In the genomic region with DNA sequence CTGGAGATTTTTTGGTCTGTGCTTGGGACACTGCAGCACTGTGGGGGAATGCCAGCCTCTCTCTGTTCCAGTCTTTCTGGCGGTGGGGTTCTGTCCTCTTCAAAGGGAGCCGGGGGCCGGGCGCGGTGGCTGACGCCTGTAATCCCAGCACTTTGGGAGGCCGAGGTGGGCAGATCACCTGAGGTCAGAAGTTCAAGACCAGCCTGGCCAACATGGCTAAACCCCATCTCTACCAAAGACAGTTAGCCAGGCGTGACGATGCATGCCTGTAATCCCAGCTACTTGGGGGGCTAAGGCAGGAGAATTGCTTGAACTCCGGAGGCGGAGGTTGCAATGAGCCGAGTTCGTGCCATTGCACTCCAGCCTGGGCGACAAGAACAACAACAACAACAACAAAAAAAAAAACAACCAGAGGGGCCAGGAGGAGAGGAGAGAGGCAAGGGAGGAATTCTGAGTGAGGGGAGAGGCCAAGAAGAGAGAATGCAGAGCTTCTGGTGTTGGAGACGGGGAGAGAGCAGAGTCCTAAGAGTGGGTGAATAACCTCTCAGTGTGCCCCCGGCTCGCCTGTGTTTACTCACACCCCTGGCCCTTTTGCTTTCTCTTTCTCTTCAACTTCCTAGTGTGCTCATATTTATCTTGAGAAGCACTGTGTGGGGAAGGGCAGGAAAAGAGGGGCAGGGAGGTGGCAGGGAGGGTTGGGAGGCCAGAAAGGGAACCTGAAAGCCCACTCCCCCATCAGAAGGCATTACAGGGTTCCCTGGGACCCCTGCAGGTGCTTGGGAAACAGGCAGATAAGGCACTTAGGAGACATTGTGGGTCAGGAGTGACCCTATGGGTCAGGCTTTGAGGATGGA, we compare ENCODE assay signal across 8 cellular contexts. TPM values are rescaled to one million over a fixed set of nuclear protein-coding genes. Genes with fewer than 3 reads are reported as not detected.
DNase-seq lines count a peak whose midpoint lies in the region; ATAC-seq and TF ChIP-seq lines count a peak whose summit lies in the region.

No MANE protein-coding gene starts in this region.

- peak overlapping the region; percentile 99 for H3K4me2 ChIP-seq in BLaER1
- peak overlapping the region; percentile 93 for H3K4me2 ChIP-seq in MM.1S (ENCODE audit: low read depth, low read length)
- H3K4me2 ChIP-seq in SK-N-SH, result no peak overlapping the region

- H3K27ac Mint-ChIP-seq in activated naive CD8-positive, alpha-beta T cell, result peak overlapping the region; percentile 98

- POLR2A ChIA-PET in SK-N-SH (lab: Yijun Ruan, JAX), result no interaction called here

- peaks cover 61% of the 10 kb centered on the region for H3K4me1 ChIP-seq in BLaER1
- peaks cover 21% of the 10 kb centered on the region for H3K4me1 ChIP-seq in MM.1S (ENCODE audit: low read length)
- peaks cover 21% of the 10 kb centered on the region for H3K4me1 ChIP-seq in mesodermal cell (ENCODE audit: control insufficient read depth, insufficient read depth, low read length, poor library complexity, severe bottlenecking)
- peaks cover 0 to 4% of the 10 kb centered on the region in 2 experiments; a peak in 1 of 4 replicates for H3K4me1 ChIP-seq in SK-N-SH (ENCODE audit: control insufficient read depth in 1 of 2, insufficient read depth in 2 of 2, low read depth in 1 of 2, low read length in 1 of 2)

- TF ChIP-seq CTCF in MM.1S (IDR thresholded peaks at IDR 0.05; ENCODE audit: low read length) (no peak), SK-N-SH (IDR thresholded peaks at IDR 0.05) (no peak)

- H3K27me3 ChIP-seq in BLaER1 (no peaks in the 10 kb centered on the region), MM.1S (replicated peaks; ENCODE audit: insufficient read depth, low read length) (no peaks in the 10 kb centered on the region), SK-N-SH (ENCODE audit: insufficient read depth) (no peaks in the 10 kb centered on the region)

- H3K4me3 Mint-ChIP-seq in activated naive CD8-positive, alpha-beta T cell, result peak overlapping the region; percentile 100

- H3K36me3 ChIP-seq in BLaER1, result no peaks in the 10 kb centered on the region; the same call in 1 of the 2 replicates
- H3K36me3 ChIP-seq in MM.1S (replicated peaks; ENCODE audit: insufficient read depth, low read length), result no peaks in the 10 kb centered on the region
- H3K36me3 ChIP-seq in mesodermal cell (ENCODE audit: control insufficient read depth, insufficient read depth, low read length), result peaks cover 4% of the 10 kb centered on the region
- H3K36me3 ChIP-seq in SK-N-SH (replicated peaks in 1 of 2; ENCODE audit: control insufficient read depth in 1 of 2, insufficient read depth in 2 of 2, low read length in 1 of 2), result peaks cover 0 to 7% of the 10 kb centered on the region in 2 experiments

- CTCF ChIA-PET in SK-N-SH (lab: Yijun Ruan, JAX), result interaction anchor here (1.3 to 9.1 kb wide), 2 partner anchors 17 to 47 kb away, joined by 4 to 64 read pairs; partner anchors contain the start of gene PKN3

- H3K9ac ChIP-seq in BLaER1 (peak overlapping the region; percentile 94), MM.1S (ENCODE audit: low read length) (peak overlapping the region; percentile 91), SK-N-SH (no peak overlapping the region)

- TF ChIP-seq RAD21 in SK-N-SH (IDR thresholded peaks at IDR 0.05; ENCODE audit: low read length), result no peak

- H3K27ac ChIP-seq in BLaER1 (peak overlapping the region; percentile 92), MM.1S (ENCODE audit: low read length) (peak overlapping the region; percentile 86), mesodermal cell (ENCODE audit: low read depth, low read length, severe bottlenecking) (no peak overlapping the region), SK-N-SH (ENCODE audit: low read depth in 2 of 2, low read length in 1 of 2) (no peak overlapping the region)

- 0 out of 2 replicates have a peak overlapping the region, but pooled peaks have one; percentile 5 for H2AFZ ChIP-seq in MM.1S (ENCODE audit: low read length)
- no peak overlapping the region; the same call in 1 of the 2 replicates for H2AFZ ChIP-seq in SK-N-SH (ENCODE audit: low read depth)

- no peaks in the 10 kb centered on the region for H3K9me3 Mint-ChIP-seq in activated naive CD8-positive, alpha-beta T cell (ENCODE audit: low read depth)

- H3K4me3 ChIP-seq in BLaER1 (peak overlapping the region; percentile 88), MM.1S (ENCODE audit: low read length) (peak overlapping the region; percentile 85), mesodermal cell (ENCODE audit: extremely low read depth, insufficient read depth, low read length, poor library complexity, severe bottlenecking) (peak overlapping the region; percentile 8), SK-N-SH (ENCODE audit: low read depth in 2 of 2, low read length in 1 of 2) (no peak overlapping the region)

- H3K9me2 ChIP-seq in MM.1S (replicated peaks; ENCODE audit: insufficient read depth, low read length), result no peaks in the 10 kb centered on the region
- no peaks in the 10 kb centered on the region for H3K9me2 ChIP-seq in SK-N-SH

- peaks cover 10% of the 10 kb centered on the region for H4K20me1 ChIP-seq in BLaER1
- peaks cover 8% of the 10 kb centered on the region; the same call in 1 of the 2 replicates for H4K20me1 ChIP-seq in MM.1S (ENCODE audit: insufficient read depth, low read length)
- peaks cover 8% of the 10 kb centered on the region for H4K20me1 ChIP-seq in SK-N-SH (ENCODE audit: insufficient read depth)

- peaks cover 8% of the 10 kb centered on the region for H3K36me3 Mint-ChIP-seq in activated naive CD8-positive, alpha-beta T cell

- ATAC-seq in GM19463 (IDR thresholded peaks at IDR 0.05; ENCODE audit: unreplicated experiment) (no peak), HG03565 (IDR thresholded peaks at IDR 0.05; ENCODE audit: unreplicated experiment) (no peak)

- H3K9me3 ChIP-seq in BLaER1 (no peaks in the 10 kb centered on the region), MM.1S (replicated peaks; ENCODE audit: insufficient read depth, low read length) (no peaks in the 10 kb centered on the region), mesodermal cell (ENCODE audit: control insufficient read depth, low read length) (no peaks in the 10 kb centered on the region), SK-N-SH (no peaks in the 10 kb centered on the region)

- WGBS in mesodermal cell (ENCODE audit: insufficient coverage in 2 of 2), 2 experiments, result 52 to 57% methylated on average over 8 to 10 of the region's 17 CpGs
- 81% methylated on average over 11 of the region's 17 CpGs for WGBS in SK-N-SH (ENCODE audit: low lambda C conversion rate)

- DNase-seq in MM.1S (peak; percentile 70), NCI-H1930 (lab: John Stamatoyannopoulos, UW) (no peak), SK-N-SH (no peak)

- H3K4me1 Mint-ChIP-seq in activated naive CD8-positive, alpha-beta T cell (ENCODE audit: low read depth), result peaks cover 54% of the 10 kb centered on the region

- H3K79me2 ChIP-seq in MM.1S (ENCODE audit: low read length) (peaks cover 71% of the 10 kb centered on the region), SK-N-SH (ENCODE audit: insufficient read depth) (peaks cover 9% of the 10 kb centered on the region)

- no peaks in the 10 kb centered on the region for H3K27me3 Mint-ChIP-seq in activated naive CD8-positive, alpha-beta T cell

- H3F3A ChIP-seq in MM.1S (ENCODE audit: insufficient read depth, low read length), result peaks cover 39% of the 10 kb centered on the region
- peaks cover 2% of the 10 kb centered on the region for H3F3A ChIP-seq in SK-N-SH (replicated peaks; ENCODE audit: insufficient read depth)

- no peak for TF ChIP-seq EP300 in SK-N-SH (IDR thresholded peaks at IDR 0.05; ENCODE audit: borderline replicate concordance in 1 of 2, low read depth in 1 of 2, low read length in 1 of 2)

TF ChIP-seq in SK-N-SH, 30 proteins besides CTCF, POLR2A, EP300 and RAD21 (continues in another document):
- TF ChIP-seq ELF1 (IDR thresholded peaks at IDR 0.05), result no peak
- TF ChIP-seq EZH2phosphoT487 (IDR thresholded peaks at IDR 0.05; ENCODE audit: borderline replicate concordance, low read depth), result no peak
- TF ChIP-seq FOXM1 (IDR thresholded peaks at IDR 0.05; ENCODE audit: low read depth), result no peak
- TF ChIP-seq MEF2A (IDR thresholded peaks at IDR 0.05; ENCODE audit: borderline replicate concordance, low read depth), result no peak
- TF ChIP-seq, protein P1, sequence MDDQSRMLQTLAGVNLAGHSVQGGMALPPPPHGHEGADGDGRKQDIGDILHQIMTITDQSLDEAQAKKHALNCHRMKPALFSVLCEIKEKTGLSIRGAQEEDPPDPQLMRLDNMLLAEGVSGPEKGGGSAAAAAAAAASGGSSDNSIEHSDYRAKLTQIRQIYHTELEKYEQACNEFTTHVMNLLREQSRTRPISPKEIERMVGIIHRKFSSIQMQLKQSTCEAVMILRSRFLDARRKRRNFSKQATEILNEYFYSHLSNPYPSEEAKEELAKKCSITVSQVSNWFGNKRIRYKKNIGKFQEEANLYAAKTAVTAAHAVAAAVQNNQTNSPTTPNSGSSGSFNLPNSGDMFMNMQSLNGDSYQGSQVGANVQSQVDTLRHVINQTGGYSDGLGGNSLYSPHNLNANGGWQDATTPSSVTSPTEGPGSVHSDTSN (IDR thresholded peaks at IDR 0.05), result no peak

RNA-seq across cellular contexts. Expression of gene SET, which starts 3.2 kb away (rescaled TPM):
- polyA plus RNA-seq in mesodermal cell (2013, experiment 1 of 2), result 543 TPM
- polyA plus RNA-seq in mesodermal cell (2013, experiment 2 of 2), result 637 TPM
- 64.6 and 79.5 TPM in 2 replicates for polyA plus RNA-seq in SK-N-SH (2012; rRNA removed)
- 101 and 156 TPM in 2 replicates for polyA plus RNA-seq in SK-N-SH (2012; cell fraction: cytosol; rRNA removed)
- 59.7 and 115 TPM in 2 replicates for polyA plus RNA-seq in SK-N-SH (2012; cell fraction: nucleus; rRNA removed)

RNA-seq across cellular contexts. Expression of gene PKN3, which starts 16.4 kb away (rescaled TPM):
- 17.2 TPM for polyA plus RNA-seq in mesodermal cell (2013, experiment 1 of 2)
- 14.0 TPM for polyA plus RNA-seq in mesodermal cell (2013, experiment 2 of 2)
- polyA plus RNA-seq in SK-N-SH (2012; rRNA removed), result 5.0 and 7.8 TPM in 2 replicates
- polyA plus RNA-seq in SK-N-SH (2012; cell fraction: cytosol; rRNA removed), result 1.8 and 4.1 TPM in 2 replicates
- 15.1 and 16.8 TPM in 2 replicates for polyA plus RNA-seq in SK-N-SH (2012; cell fraction: nucleus; rRNA removed)

RNA-seq across cellular contexts. Expression of gene DYNC2I2, which starts 29.2 kb away (rescaled TPM):
- 48.4 TPM for polyA plus RNA-seq in mesodermal cell (2013, experiment 1 of 2)
- polyA plus RNA-seq in mesodermal cell (2013, experiment 2 of 2), result 42.4 TPM
- 57.2 and 73.7 TPM in 2 replicates for polyA plus RNA-seq in SK-N-SH (2012; rRNA removed)
- polyA plus RNA-seq in SK-N-SH (2012; cell fraction: cytosol; rRNA removed), result 26.1 and 39.0 TPM in 2 replicates
- polyA plus RNA-seq in SK-N-SH (2012; cell fraction: nucleus; rRNA removed), result 102 and 199 TPM in 2 replicates

RNA-seq across cellular contexts. Expression of gene ZDHHC12, which starts 38.1 kb away (rescaled TPM):
- polyA plus RNA-seq in mesodermal cell (2013, experiment 1 of 2), result 24.9 TPM
- 20.3 TPM for polyA plus RNA-seq in mesodermal cell (2013, experiment 2 of 2)
- 36.6 and 51.3 TPM in 2 replicates for polyA plus RNA-seq in SK-N-SH (2012; rRNA removed)
- 20.8 and 32.1 TPM in 2 replicates for polyA plus RNA-seq in SK-N-SH (2012; cell fraction: cytosol; rRNA removed)
- polyA plus RNA-seq in SK-N-SH (2012; cell fraction: nucleus; rRNA removed), result 26.9 and 52.8 TPM in 2 replicates

Comparison
In these comparisons a context has a peak if more than half of its experiments do, and no peak if none do; other contexts are left out.
1. H3K27ac ChIP-seq: peak in BLaER1 (single experiment) and MM.1S (single experiment); none in mesodermal cell (single experiment) and SK-N-SH (0 of 2).
2. H3K4me3 ChIP-seq: peak in BLaER1 (single experiment), MM.1S (single experiment) and mesodermal cell (single experiment); none in SK-N-SH (0 of 2).